In the genomic region with DNA sequence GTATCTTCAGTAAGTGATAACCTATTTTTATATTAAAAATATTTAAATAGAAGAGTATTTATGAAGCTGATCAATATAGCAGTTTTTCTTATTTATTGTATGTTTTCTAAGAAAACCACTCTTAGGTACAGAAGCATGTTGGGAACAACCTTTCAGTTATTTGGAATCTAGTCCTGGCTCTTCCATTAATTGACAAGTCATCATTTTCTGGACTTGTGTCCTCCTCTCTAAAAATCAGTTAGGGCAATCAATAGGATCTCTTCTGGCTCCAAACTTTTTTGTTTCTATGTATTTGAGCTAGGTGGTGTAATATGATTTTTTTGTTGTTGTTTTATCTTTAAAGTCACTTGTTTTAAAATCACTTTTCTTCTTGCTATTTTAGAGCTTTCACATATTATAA, we compare ENCODE assay signal across 20 cellular contexts. TPM values are rescaled to one million over a fixed set of nuclear protein-coding genes. Genes with fewer than 3 reads are reported as not detected.
DNase-seq lines count a peak whose midpoint lies in the region; ATAC-seq, FAIRE-seq and TF ChIP-seq lines count a peak whose summit lies in the region.
"Had no signal": no experiment of that assay in that cellular context is flagged by ENCODE, and none has a peak within 500 bp of the region (broad histone marks: within the 10 kb centered on the region; RNA-seq: fewer than 3 reads in every experiment).

No MANE protein-coding gene starts in this region.

- FAIRE-seq in K562 (lab: Jason Lieb, UNC): no peak
- no peak for FAIRE-seq in HepG2 (lab: Jason Lieb, UNC)
- FAIRE-seq: D721Med, GM12891, GM19239 had no signal

- POLR2A ChIA-PET in HEK293 (lab: Yijun Ruan, JAX) (no interaction called here), K562 (lab: Yijun Ruan, JAX) (interaction anchor here (1.0 kb wide), 1 partner anchor 11 kb away, joined by 3 read pairs; no protein-coding TSS in a partner anchor), HepG2 (lab: Yijun Ruan, JAX) (no interaction called here)

- no peak overlapping the region for H2AFZ ChIP-seq in K562 (ENCODE audit: low read depth, low read length)
- H2AFZ ChIP-seq in HepG2 (ENCODE audit: low read length): no peak overlapping the region

- TF ChIP-seq RAD21 in K562 (CRISPR knock-in tag; conservative IDR thresholded peaks at IDR 0.05 in 1 of 2, IDR thresholded peaks at IDR 0.05 in 1 of 2) (no peak), HepG2 (CRISPR knock-in tag; IDR thresholded peaks at IDR 0.05) (no peak)

- CTCF ChIA-PET in HEK293 (lab: Yijun Ruan, JAX): interaction anchor here (1.3 to 3.4 kb wide), 3 partner anchors 11 to 330 kb away, joined by 4 to 23 read pairs (median 5); no protein-coding TSS in a partner anchor
- CTCF ChIA-PET in K562 (lab: Yijun Ruan, JAX; ENCODE audit: low intra/inter-chr PET ratio): no interaction called here
- CTCF ChIA-PET in HepG2 (lab: Yijun Ruan, JAX; ENCODE audit: low intra/inter-chr PET ratio, low total read pairs): no interaction called here

- H3K36me3 ChIP-seq in HEK293 (ENCODE audit: control insufficient read depth in 2 of 2, insufficient read depth in 1 of 2, low read length in 2 of 2) (peaks cover 6 to 20% of the 10 kb centered on the region in 2 experiments; a peak in 2 of 3 replicates), K562 (ENCODE audit: control insufficient read depth, insufficient read depth, low read length) (no peaks in the 10 kb centered on the region; the same call in 2 of the 3 replicates), HepG2 (replicated peaks in 1 of 2; ENCODE audit: control insufficient read depth in 1 of 2, insufficient read depth in 2 of 2, low read length in 2 of 2) (peaks cover 3 to 59% of the 10 kb centered on the region in 2 experiments)
- H3K36me3 ChIP-seq: BE2C had no signal

- no peak overlapping the region for H3K27ac ChIP-seq in HEK293 (ENCODE audit: extremely low read depth, low read depth, low read length)
- H3K27ac ChIP-seq in K562 (ENCODE audit: extremely low read depth, low read depth, low read length): no peak overlapping the region
- no peak overlapping the region for H3K27ac ChIP-seq in HepG2 (ENCODE audit: extremely low read length, insufficient read depth, low read length)
- H3K27ac ChIP-seq: BLaER1 had no signal

- DNase-seq in K562 (ENCODE audit: extremely low read depth in 1 of 4, low spot score in 3 of 4): no peak
- DNase-seq in HepG2 (ENCODE audit: low spot score): no peak
- DNase-seq in NCI-H2171 treated with DMSO at 0.1 percent for 48 hours (lab: John Stamatoyannopoulos, UW): no peak
- DNase-seq in activated CD4-positive, CD25-positive, alpha-beta regulatory T cell treated with anti-CD3 and anti-CD28 coated beads, Interleukin-2, amount 50 U/mL, for 72 hours: no peak
- no peak for DNase-seq in COR-L47 (lab: John Stamatoyannopoulos, UW)
- DNase-seq: 8988T; BE2C; C1 segment of cervical spinal cord; Caco-2; Calu3; CD4-positive, alpha-beta memory T cell; CD4-positive, CD25-positive, alpha-beta regulatory T cell; CD8-positive, alpha-beta memory T cell; DMS79 treated with DMSO at 0.1 percent for 48 hours; GF-D8 had no signal

- H3K27me3 ChIP-seq in K562 (ENCODE audit: control insufficient read depth in 2 of 2, insufficient read depth in 2 of 2, low read length in 2 of 2) (no peaks in the 10 kb centered on the region), HepG2 (ENCODE audit: control insufficient read depth in 1 of 2, insufficient read depth in 2 of 2, low read length in 2 of 2) (no peaks in the 10 kb centered on the region)
- H3K27me3 ChIP-seq: BE2C, BLaER1 had no signal

- H3K9me1 ChIP-seq in K562 (ENCODE audit: control insufficient read depth, insufficient read depth, low read length): no peaks in the 10 kb centered on the region

- H3K9ac ChIP-seq in K562 (ENCODE audit: insufficient read depth in 1 of 2, low read depth in 2 of 2, low read length in 2 of 2): no peak overlapping the region
- H3K9ac ChIP-seq in HepG2 (ENCODE audit: insufficient read depth, low read depth, low read length): no peak overlapping the region
- H3K9ac ChIP-seq: BLaER1 had no signal

- BruUV-seq in K562 (replicated peaks; lab: Mats Ljungman, UMichigan): no TSS peak
- no TSS peak for BruUV-seq in HepG2 (replicated peaks; lab: Mats Ljungman, UMichigan)

- intact Hi-C loops in K562 (cut with micrococcal nuclease) (no loop called here), HepG2 (cut with micrococcal nuclease; ENCODE audit: unreplicated experiment) (no loop called here)

- no peak for ATAC-seq in K562
- no peak for ATAC-seq in HepG2

- no peaks in the 10 kb centered on the region for H3K9me3 ChIP-seq in HEK293 (ENCODE audit: control insufficient read depth, insufficient read depth, low read depth, low read length)
- no peaks in the 10 kb centered on the region for H3K9me3 ChIP-seq in K562 (replicated peaks; ENCODE audit: control insufficient read depth, insufficient read depth, low read depth, low read length)
- no peaks in the 10 kb centered on the region for H3K9me3 ChIP-seq in HepG2 (ENCODE audit: low read length)
- H3K9me3 ChIP-seq: BE2C, BLaER1, Caco-2 had no signal

- in situ Hi-C loops in K562 (cut with MboI): loop anchor here (10.0 kb wide), 1 partner anchor 410 kb away; no protein-coding TSS in a partner anchor
- in situ Hi-C loops in HepG2 (cut with HindIII; ENCODE audit: extremely low pct_ligation_motif_present, low pct_unique_long_range_greater_than_20kb): no loop called here

- H3K4me1 ChIP-seq in HEK293 (ENCODE audit: control insufficient read depth, insufficient read depth, low read length) (no peaks in the 10 kb centered on the region), K562 (replicated peaks in 1 of 2; ENCODE audit: control insufficient read depth in 2 of 2, insufficient read depth in 2 of 2, low read length in 2 of 2) (no peaks in the 10 kb centered on the region), HepG2 (ENCODE audit: insufficient read depth, low read length) (no peaks in the 10 kb centered on the region)
- H3K4me1 ChIP-seq: BE2C, BLaER1, Caco-2 had no signal

- H3K4me2 ChIP-seq in K562 (ENCODE audit: insufficient read depth, low read length) (no peak overlapping the region), HepG2 (ENCODE audit: low read depth, low read length) (no peak overlapping the region)
- H3K4me2 ChIP-seq: BLaER1 had no signal

- TF ChIP-seq POLR2A in K562 (conservative IDR thresholded peaks at IDR 0.05) (no peak), HepG2 (IDR thresholded peaks at IDR 0.05; ENCODE audit: insufficient read depth in 1 of 2, low read depth in 2 of 2, low read length in 2 of 2) (no peak)

- H3K79me2 ChIP-seq in K562 (ENCODE audit: control insufficient read depth, insufficient read depth, low read length) (no peaks in the 10 kb centered on the region), HepG2 (ENCODE audit: insufficient read depth, low read length) (no peaks in the 10 kb centered on the region)

- H3K4me3 ChIP-seq in HEK293 (ENCODE audit: low read depth, low read length) (no peak overlapping the region), K562 (no peak overlapping the region), HepG2 (replicated peaks in 1 of 3; ENCODE audit: insufficient read depth in 1 of 3, low read depth in 2 of 3, low read length in 3 of 3) (no peak overlapping the region)
- H3K4me3 ChIP-seq: BLaER1 had no signal

- H4K20me1 ChIP-seq in K562 (replicated peaks; ENCODE audit: control insufficient read depth, insufficient read depth, low read length) (no peaks in the 10 kb centered on the region), HepG2 (ENCODE audit: insufficient read depth, low read length) (no peaks in the 10 kb centered on the region)
- H4K20me1 ChIP-seq: BLaER1 had no signal

- TF ChIP-seq CTCF in HEK293 (tag by site-specific recombination; IDR thresholded peaks at IDR 0.05) (no peak), K562 (IDR thresholded peaks at IDR 0.05 in 2 of 3, conservative IDR thresholded peaks at IDR 0.05 in 1 of 3; ENCODE audit: insufficient read depth in 2 of 3, low read depth in 1 of 3, low read length in 3 of 3) (no peak), HepG2 (CRISPR knock-in tag; IDR thresholded peaks at IDR 0.05) (no peak)

- TF ChIP-seq EP300 in K562 (IDR thresholded peaks at IDR 0.05; ENCODE audit: low read length): no peak
- no peak for TF ChIP-seq EP300 in HepG2 (IDR thresholded peaks at IDR 0.05; ENCODE audit: low read depth in 2 of 2, low read length in 2 of 2)
- no peak for TF ChIP-seq EP300 in HepG2 (CRISPR knock-in tag; IDR thresholded peaks at IDR 0.05; ENCODE audit: borderline replicate concordance)

RNA-seq across cellular contexts. Expression of a gene that starts 57.0 kb away (rescaled TPM):
- total RNA-seq in K562 (2011; cell fraction: chromatin; rRNA removed; ENCODE audit: low replicate concordance): 7.2 and 29.4 TPM in 2 replicates
- total RNA-seq in K562 (2011; cell fraction: nucleolus; rRNA removed): 3.5 and 5.1 TPM in 2 replicates
- total RNA-seq in K562 (2011; cell fraction: nucleoplasm; rRNA removed): 13.5 and 16.5 TPM in 2 replicates
- total RNA-seq in K562 (2014; rRNA removed) (15.5 and 15.8 TPM in 2 replicates), K562 (2014; rRNA removed; fragmentation: Illumina TruSeq; extraction: Trizol) (30.7 and 35.0 TPM in 2 replicates), K562 (2015; rRNA removed; fragmentation: Illumina TruSeq; extraction: Trizol) (27.0 and 30.5 TPM in 2 replicates), K562 (2021) (23.7 and 24.2 TPM in 2 replicates), HepG2 (2016; rRNA removed; fragmentation: Illumina TruSeq; extraction: Trizol) (166 and 190 TPM in 2 replicates)
- polyA plus RNA-seq in K562 (2011; rRNA removed) (9.4 and 14.3 TPM in 2 replicates), K562 (2014; fragmentation: Illumina TruSeq; extraction: Trizol) (16.3 and 19.1 TPM in 2 replicates), K562 (2014; fragmentation: Nextera tagmentation; extraction: Ambion mirVana) (10 to 100 TPM; 11.0 to 11.7 TPM), K562 (2014; rRNA removed) (12.7 and 13.2 TPM in 2 replicates), HepG2 (2011; rRNA removed) (22.4 and 27.5 TPM in 2 replicates)
- polyA plus RNA-seq in K562 (2011; cell fraction: cytosol; rRNA removed): 2.4 and 5.0 TPM in 2 replicates
- 6.7 and 11.1 TPM in 2 replicates for polyA plus RNA-seq in K562 (2011; cell fraction: nucleus; rRNA removed)
- polyA plus RNA-seq in K562 (2012): 16.0 TPM in 2 replicates
- polyA minus RNA-seq in K562 (2011; rRNA and poly(A)+ RNA removed): 22.9 and 25.3 TPM in 2 replicates
- 8.0 and 11.6 TPM in 2 replicates for polyA minus RNA-seq in K562 (2011; cell fraction: cytosol; rRNA and poly(A)+ RNA removed)
- 7.8 and 12.6 TPM in 2 replicates for polyA minus RNA-seq in K562 (2011; cell fraction: nucleus; rRNA and poly(A)+ RNA removed)
- 66.2 and 84.8 TPM in 2 replicates for total RNA-seq in HepG2 (2016; cell fraction: cytosol; rRNA removed; fragmentation: Illumina TruSeq; extraction: Trizol; ENCODE audit: low read depth)
- total RNA-seq in HepG2 (2016; cell fraction: insoluble cytoplasmic fraction; rRNA removed; fragmentation: Illumina TruSeq; extraction: Trizol): 168 and 184 TPM in 2 replicates
- 66.9 and 77.6 TPM in 2 replicates for total RNA-seq in HepG2 (2016; cell fraction: membrane; rRNA removed; fragmentation: Illumina TruSeq; extraction: Trizol)
- 154 and 164 TPM in 2 replicates for total RNA-seq in HepG2 (2016; cell fraction: nucleus; rRNA removed; fragmentation: Illumina TruSeq; extraction: Trizol)
- polyA plus RNA-seq in HepG2 (2011; cell fraction: cytosol; rRNA removed): 8.7 and 15.2 TPM in 2 replicates
- polyA plus RNA-seq in HepG2 (2011; cell fraction: nucleus; rRNA removed): 24.3 and 26.2 TPM in 2 replicates
- polyA plus RNA-seq in HepG2 (2012): 41.7 and 57.2 TPM in 2 replicates
- polyA plus RNA-seq in HepG2 (2016; cell fraction: cytosol; fragmentation: Illumina TruSeq; extraction: Trizol; ENCODE audit: low read depth): 8.6 and 8.9 TPM in 2 replicates
- polyA plus RNA-seq in HepG2 (2016; cell fraction: insoluble cytoplasmic fraction; fragmentation: Illumina TruSeq; extraction: Trizol; ENCODE audit: low read depth): 123 and 132 TPM in 2 replicates
- polyA plus RNA-seq in HepG2 (2016; cell fraction: membrane; fragmentation: Illumina TruSeq; extraction: Trizol; ENCODE audit: low read depth): 19.5 and 20.3 TPM in 2 replicates
- polyA plus RNA-seq in HepG2 (2016; cell fraction: nucleus; fragmentation: Illumina TruSeq; extraction: Trizol; ENCODE audit: insufficient read depth, low read depth): 156 TPM in 2 replicates
- 16.6 and 17.0 TPM in 2 replicates for polyA minus RNA-seq in HepG2 (2011; rRNA and poly(A)+ RNA removed; ENCODE audit: low replicate concordance)
- 39.1 and 39.2 TPM in 2 replicates for polyA minus RNA-seq in HepG2 (2011; cell fraction: cytosol; rRNA and poly(A)+ RNA removed)
- polyA minus RNA-seq in HepG2 (2011; cell fraction: nucleus; rRNA and poly(A)+ RNA removed): 124 and 125 TPM in 2 replicates
